ENCODE assay signal across 1 cellular context in genomic region chr6:143727035-143727434, GRCh38.
TF ChIP-seq lines count a peak whose summit lies in the region.

No MANE protein-coding gene starts in this region.

TF ChIP-seq in SK-N-SH, 30 proteins besides CTCF, POLR2A, EP300 and RAD21 (continued from another document):
- no peak for TF ChIP-seq REST (IDR thresholded peaks at IDR 0.05; ENCODE audit: low read depth, low read length)
- TF ChIP-seq FOSL2 (IDR thresholded peaks at IDR 0.05; ENCODE audit: borderline replicate concordance, low read depth), result peak; percentile 10; the same call in 1 of the 2 replicates
- TF ChIP-seq GATA2 (CRISPR knock-in tag; IDR thresholded peaks at IDR 0.05), result no peak
- TF ChIP-seq MEF2A (IDR thresholded peaks at IDR 0.05; ENCODE audit: borderline replicate concordance, low read depth), result no peak
- no peak for TF ChIP-seq ZBTB33 (IDR thresholded peaks at IDR 0.05; ENCODE audit: borderline replicate concordance, low read depth)
- TF ChIP-seq YY1 (IDR thresholded peaks at IDR 0.05; ENCODE audit: low read depth), result no peak
- peak; percentile 32; the same call in 1 of the 2 replicates for TF ChIP-seq PBX3 (IDR thresholded peaks at IDR 0.05)
